15 cellular contexts compared by ENCODE assay signal in genomic region chr18:2293109-2293839, GRCh38.
DNase-seq lines count a peak whose midpoint lies in the region; ATAC-seq and TF ChIP-seq lines count a peak whose summit lies in the region.
"Had no signal": no experiment of that assay in that cellular context is flagged by ENCODE, and none has a peak within 500 bp of the region (broad histone marks: within the 10 kb centered on the region; RNA-seq: fewer than 3 reads in every experiment).

No MANE protein-coding gene starts in this region.

- peak; percentile 17; the same call in 1 of the 2 replicates for TF ChIP-seq CTCF in 22Rv1 (IDR thresholded peaks at IDR 0.05)
- TF ChIP-seq CTCF in BE2C (IDR thresholded peaks at IDR 0.05; ENCODE audit: low read depth, low read length) = no peak
- TF ChIP-seq CTCF in Loucy (conservative IDR thresholded peaks at IDR 0.05; ENCODE audit: low read length) = peak; percentile 39
- 0 out of 2 replicates have a peak, but pooled peaks have one; percentile 5 for TF ChIP-seq CTCF in WERI-Rb-1 (IDR thresholded peaks at IDR 0.05; ENCODE audit: low read depth, low read length)
- TF ChIP-seq CTCF in lower lobe of right lung (IDR thresholded peaks at IDR 0.05) = no peak

- H3K36me3 ChIP-seq in BE2C (no peaks in the 10 kb centered on the region), Loucy (ENCODE audit: insufficient read depth, low read length) (no peaks in the 10 kb centered on the region), WERI-Rb-1 (no peaks in the 10 kb centered on the region), lower lobe of right lung (no peaks in the 10 kb centered on the region)
- H3K36me3 ChIP-seq: HAP-1, heart right ventricle, tibial nerve had no signal

- intact Hi-C loops in lower lobe of right lung (cut with DNase I) = no loop called here

- no peak overlapping the region for H3K4me3 ChIP-seq in BE2C (ENCODE audit: low read depth, low read length)
- H3K4me3 ChIP-seq in Loucy (ENCODE audit: low read length, poor library complexity, severe bottlenecking) = no peak overlapping the region
- no peak overlapping the region for H3K4me3 ChIP-seq in WERI-Rb-1 (ENCODE audit: low read depth, low read length)
- no peak overlapping the region for H3K4me3 ChIP-seq in lower lobe of right lung
- H3K4me3 ChIP-seq: HAP-1, heart right ventricle, tibial nerve had no signal

- ATAC-seq in lower lobe of right lung = no peak
- ATAC-seq: heart right ventricle; stimulated activated memory B cell treated with anti-CD40 and anti-IgM and Interleukin-4, amounts not matched to agents 10 μg/mL and 1 μg/mL and 100 μg/mL, for 72 hours had no signal

- no peak overlapping the region for H3K4me2 ChIP-seq in Loucy (ENCODE audit: low read depth, low read length, poor library complexity, severe bottlenecking)

- no peaks in the 10 kb centered on the region for H3K79me2 ChIP-seq in Loucy (ENCODE audit: insufficient read depth, low read length)

- no peak overlapping the region; the same call in 1 of the 2 replicates for H2AFZ ChIP-seq in Loucy (ENCODE audit: low read length)

- H3K9me3 ChIP-seq in BE2C (no peaks in the 10 kb centered on the region), Loucy (ENCODE audit: insufficient read depth, low read depth, low read length) (no peaks in the 10 kb centered on the region), WERI-Rb-1 (ENCODE audit: severe bottlenecking) (no peaks in the 10 kb centered on the region), lower lobe of right lung (no peaks in the 10 kb centered on the region)
- H3K9me3 ChIP-seq: HAP-1, heart right ventricle, tibial nerve had no signal

- H3K27ac ChIP-seq in 22Rv1 (no peak overlapping the region), WERI-Rb-1 (no peak overlapping the region), lower lobe of right lung (no peak overlapping the region)
- H3K27ac ChIP-seq: heart right ventricle, tibial nerve had no signal

- DNase-seq in BE2C (peak; percentile 4), WERI-Rb-1 (peak; percentile 10), lower lobe of right lung (no peak), SIG-M5 (lab: John Stamatoyannopoulos, UW) (no peak)
- no peak for DNase-seq in activated effector memory CD4-positive, alpha-beta T cell treated with Interleukin-2 at 50 U/mL for 16 hours
- DNase-seq: activated CD4-positive, alpha-beta T cell treated with anti-CD3 and anti-CD28 coated beads, Interleukin-2, amount 50 U/mL, for 4 hours; Calu3; heart right ventricle; Kasumi-1; NCI-H1436 treated with DMSO at 0.1 percent for 48 hours had no signal

- H4K20me1 ChIP-seq in Loucy (ENCODE audit: insufficient read depth, low read length, poor library complexity, severe bottlenecking) = no peaks in the 10 kb centered on the region

- H3K4me1 ChIP-seq in BE2C = no peaks in the 10 kb centered on the region
- H3K4me1 ChIP-seq in Loucy (ENCODE audit: insufficient read depth, low read length, poor library complexity, severe bottlenecking) = no peaks in the 10 kb centered on the region
- H3K4me1 ChIP-seq in lower lobe of right lung = no peaks in the 10 kb centered on the region
- H3K4me1 ChIP-seq: heart right ventricle, tibial nerve had no signal

- no peaks in the 10 kb centered on the region for H3K9me2 ChIP-seq in Loucy (replicated peaks; ENCODE audit: low read depth, low read length)

- no peaks in the 10 kb centered on the region for H3F3A ChIP-seq in Loucy (ENCODE audit: low read depth)

- H3K27me3 ChIP-seq in BE2C = no peaks in the 10 kb centered on the region
- H3K27me3 ChIP-seq in Loucy (ENCODE audit: insufficient read depth, low read length, poor library complexity, severe bottlenecking) = no peaks in the 10 kb centered on the region
- no peaks in the 10 kb centered on the region for H3K27me3 ChIP-seq in WERI-Rb-1 (ENCODE audit: insufficient read depth, low read depth, severe bottlenecking)
- H3K27me3 ChIP-seq in lower lobe of right lung (ENCODE audit: low read depth) = no peaks in the 10 kb centered on the region
- H3K27me3 ChIP-seq: tibial nerve had no signal

- H3K9ac ChIP-seq in Loucy (ENCODE audit: low read depth, low read length, poor library complexity, severe bottlenecking) = no peak overlapping the region

Comparison
In these comparisons a context has a peak if more than half of its experiments do, and no peak if none do; other contexts are left out.
1. CTCF ChIP-seq: peak in 22Rv1 (single experiment), Loucy (single experiment) and WERI-Rb-1 (single experiment); none in BE2C (single experiment) and lower lobe of right lung (single experiment).
2. DNase-seq: peak in BE2C (single experiment) and WERI-Rb-1 (single experiment); none in lower lobe of right lung (single experiment), SIG-M5 (single experiment) and activated effector memory CD4-positive, alpha-beta T cell treated with Interleukin-2 at 50 U/mL for 16 hours (single experiment).